16 cellular contexts compared by ENCODE assay signal in the genomic region with DNA sequence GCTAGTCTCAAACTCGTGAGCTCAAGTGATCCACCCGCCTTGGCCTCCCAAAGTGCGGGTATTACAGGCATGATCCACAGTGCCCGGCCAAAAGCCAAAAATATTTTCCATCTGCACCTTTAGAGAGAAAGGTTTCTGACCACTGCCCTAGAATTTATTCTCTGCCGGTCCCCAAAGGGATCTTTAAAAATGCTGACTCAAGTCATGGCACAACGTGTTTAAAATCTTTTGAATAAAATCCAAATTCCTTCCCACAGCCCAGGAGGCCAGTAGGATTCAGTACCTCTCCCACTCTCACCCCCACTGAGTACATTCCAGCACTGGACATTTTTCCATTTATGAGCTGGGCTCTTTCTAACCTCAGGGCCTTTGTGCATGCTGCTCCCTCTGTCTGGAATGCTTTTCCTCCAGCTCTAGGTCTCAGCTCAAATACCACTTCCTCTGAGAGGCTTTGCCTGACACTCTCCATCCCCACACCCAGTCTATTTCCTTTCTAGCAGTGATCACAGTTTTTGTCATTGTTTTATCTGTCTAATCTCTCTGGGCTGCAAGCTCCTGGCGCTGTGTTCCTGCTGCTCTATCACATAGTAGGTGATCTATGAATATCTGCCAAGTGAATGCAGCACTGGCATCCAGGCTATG.
DNase-seq lines count a peak whose midpoint lies in the region; ATAC-seq and TF ChIP-seq lines count a peak whose summit lies in the region.
"Had no signal": no experiment of that assay in that cellular context is flagged by ENCODE, and none has a peak within 500 bp of the region (broad histone marks: within the 10 kb centered on the region; RNA-seq: fewer than 3 reads in every experiment).

No MANE protein-coding gene starts in this region.

- H3K27ac ChIP-seq in right cardiac atrium (ENCODE audit: low read length) (no peak overlapping the region), Karpas-422 (ENCODE audit: low read length) (no peak overlapping the region)
- H3K27ac ChIP-seq: lower lobe of right lung had no signal

- H3K9me3 Mint-ChIP-seq in stimulated activated naive CD8-positive, alpha-beta T cell treated with anti-CD3 and anti-CD28 coated beads, Interleukin-15, amount 100 ng/mL, for 72 hours, result peaks cover 6 to 7% of the 10 kb centered on the region in 2 donors

- ATAC-seq in right cardiac atrium (peak; percentile 31 to 36), Right ventricle myocardium inferior (no peak)
- no peak for ATAC-seq in stimulated activated naive CD8-positive, alpha-beta T cell treated with anti-CD3 and anti-CD28 coated beads, Interleukin-15, amount 100 ng/mL, for 72 hours
- ATAC-seq: lower lobe of right lung had no signal

- H3K36me3 ChIP-seq in Karpas-422 (ENCODE audit: insufficient read depth, low read length), result no peaks in the 10 kb centered on the region
- H3K36me3 ChIP-seq: HAP-1, lower lobe of right lung had no signal

- no peak for DNase-seq in right cardiac atrium
- no peak for DNase-seq in Right ventricle myocardium inferior (ENCODE audit: missing footprints)
- DNase-seq in RPMI7951 (ENCODE audit: low read depth), result peak; percentile 95
- peak; percentile 29 to 53 for DNase-seq in cardiac fibroblast (ENCODE audit: low read depth in 2 of 2)
- DNase-seq in stimulated activated naive CD8-positive, alpha-beta T cell treated with anti-CD3 and anti-CD28 coated beads, Interleukin-15, amount 100 ng/mL, for 72 hours, result no peak
- DNase-seq in Karpas-422, result no peak
- DNase-seq in GF-D8 (lab: John Stamatoyannopoulos, UW), result no peak
- DNase-seq in NOMO-1 (lab: John Stamatoyannopoulos, UW; ENCODE audit: unreplicated experiment in 2 of 2), result no peak
- DNase-seq: anterior cingulate cortex; C1 segment of cervical spinal cord; effector memory CD4-positive, alpha-beta T cell; lower lobe of right lung; NCI-H1694; occipital lobe; stimulated activated CD8-positive, alpha-beta memory T cell treated with anti-CD3 and anti-CD28 coated beads, Interleukin-4, amount 100 ng/mL, for 48 hours had no signal

- H3K27me3 ChIP-seq in right cardiac atrium (ENCODE audit: control insufficient read depth, insufficient read depth) (no peaks in the 10 kb centered on the region), Karpas-422 (ENCODE audit: low read length) (no peaks in the 10 kb centered on the region)

- H3K4me1 Mint-ChIP-seq in stimulated activated naive CD8-positive, alpha-beta T cell treated with anti-CD3 and anti-CD28 coated beads, Interleukin-15, amount 100 ng/mL, for 72 hours, result peaks cover 91% of the 10 kb centered on the region

- no peaks in the 10 kb centered on the region for H4K20me1 ChIP-seq in Karpas-422 (ENCODE audit: insufficient read depth, low read depth, low read length)

- H3K27ac Mint-ChIP-seq in stimulated activated naive CD8-positive, alpha-beta T cell treated with anti-CD3 and anti-CD28 coated beads, Interleukin-15, amount 100 ng/mL, for 72 hours, result peak overlapping the region in 1 of 2 donors; percentile 48

- no peak overlapping the region for H2AFZ ChIP-seq in Karpas-422 (ENCODE audit: low read length)

- WGBS in right cardiac atrium, result 82% methylated on average over 7 of the region's 7 CpGs

- peak overlapping the region; percentile 13 to 27 for H3K4me3 Mint-ChIP-seq in stimulated activated naive CD8-positive, alpha-beta T cell treated with anti-CD3 and anti-CD28 coated beads, Interleukin-15, amount 100 ng/mL, for 72 hours

- H3K9ac ChIP-seq in Karpas-422 (ENCODE audit: low read length), result no peak overlapping the region

- no peaks in the 10 kb centered on the region for H3K79me2 ChIP-seq in Karpas-422 (ENCODE audit: low read length)

- TF ChIP-seq CTCF in cardiac fibroblast (IDR thresholded peaks at IDR 0.05; ENCODE audit: low read depth, low read length), result no peak

- H3K9me3 ChIP-seq in right cardiac atrium (ENCODE audit: control insufficient read depth, low read length) (no peaks in the 10 kb centered on the region), Karpas-422 (ENCODE audit: low read length) (no peaks in the 10 kb centered on the region)
- H3K9me3 ChIP-seq: HAP-1, lower lobe of right lung had no signal

- no peak overlapping the region for H3K4me2 ChIP-seq in Karpas-422 (ENCODE audit: low read depth, low read length, poor library complexity, severe bottlenecking)

- intact Hi-C loops in right cardiac atrium (cut with DNase I) (no loop called here), Right ventricle myocardium inferior (cut with DNase I) (no loop called here)

- H3K9me2 ChIP-seq in Karpas-422 (replicated peaks; ENCODE audit: insufficient read depth, low read length), result no peaks in the 10 kb centered on the region

- peaks cover 8% of the 10 kb centered on the region for H3K4me1 ChIP-seq in right cardiac atrium (ENCODE audit: control insufficient read depth, insufficient read depth, low read length)
- no peaks in the 10 kb centered on the region for H3K4me1 ChIP-seq in Karpas-422 (ENCODE audit: low read length)
- H3K4me1 ChIP-seq: HAP-1 had no signal

- no peak overlapping the region for H3K4me3 ChIP-seq in right cardiac atrium (ENCODE audit: low read length)
- no peak overlapping the region for H3K4me3 ChIP-seq in cardiac fibroblast (replicated peaks in 1 of 2; ENCODE audit: low read depth in 2 of 2, low read length in 2 of 2)
- H3K4me3 ChIP-seq in Karpas-422 (ENCODE audit: low read length), result no peak overlapping the region
- H3K4me3 ChIP-seq: HAP-1, lower lobe of right lung had no signal

- H3K27me3 Mint-ChIP-seq in stimulated activated naive CD8-positive, alpha-beta T cell treated with anti-CD3 and anti-CD28 coated beads, Interleukin-15, amount 100 ng/mL, for 72 hours, result no peaks in the 10 kb centered on the region

Comparison
In these comparisons a context has a peak if more than half of its experiments do, and no peak if none do; other contexts are left out.
1. ATAC-seq: peak in right cardiac atrium (2 of 2); none in Right ventricle myocardium inferior (single experiment) and stimulated activated naive CD8-positive, alpha-beta T cell treated with anti-CD3 and anti-CD28 coated beads, Interleukin-15, amount 100 ng/mL, for 72 hours (single experiment).
2. DNase-seq: peak in RPMI7951 (single experiment) and cardiac fibroblast (2 of 2); none in right cardiac atrium (0 of 3), Right ventricle myocardium inferior (single experiment), stimulated activated naive CD8-positive, alpha-beta T cell treated with anti-CD3 and anti-CD28 coated beads, Interleukin-15, amount 100 ng/mL, for 72 hours (0 of 2), Karpas-422 (single experiment), GF-D8 (single experiment) and NOMO-1 (0 of 2).